Comparison of ENCODE assay signal across 11 cellular contexts in genomic region chr16:17290237-17290636, GRCh38.
A peak's percentile ranks its signal among the peaks of the same experiment; 100 is the strongest.
DNase-seq lines count a peak whose midpoint lies in the region; ATAC-seq and TF ChIP-seq lines count a peak whose summit lies in the region.
"Had no signal": no experiment of that assay in that cellular context is flagged by ENCODE, and none has a peak within 500 bp of the region (broad histone marks: within the 10 kb centered on the region; RNA-seq: fewer than 3 reads in every experiment).

No MANE protein-coding gene starts in this region.

- TF ChIP-seq EP300 in esophagus muscularis mucosa (IDR thresholded peaks at IDR 0.05) = no peak

- ATAC-seq in sciatic nerve = peak; percentile 66
- ATAC-seq in GM18867 (IDR thresholded peaks at IDR 0.05; ENCODE audit: unreplicated experiment) = no peak
- no peak for ATAC-seq in GM18519 (IDR thresholded peaks at IDR 0.05; ENCODE audit: low FRiP score, unreplicated experiment)
- ATAC-seq: A549, HCT116 had no signal

- H3K4me3 ChIP-seq in esophagus muscularis mucosa (no peak overlapping the region), testis (no peak overlapping the region)
- H3K4me3 ChIP-seq: A549, GM23248 had no signal

- TF ChIP-seq POLR2A in esophagus muscularis mucosa (IDR thresholded peaks at IDR 0.05; ENCODE audit: low read depth) (no peak), testis (IDR thresholded peaks at IDR 0.05) (no peak)

- H3K4me1 ChIP-seq in esophagus muscularis mucosa (peaks cover 4 to 41% (median 29%) of the 10 kb centered on the region in 4 donors), testis (no peaks in the 10 kb centered on the region)
- H3K4me1 ChIP-seq: A549 had no signal

- H3K27ac ChIP-seq in esophagus muscularis mucosa (replicated peaks in 1 of 4) = peak overlapping the region in 3 of 4 donors; percentile 0 to 17 (median 17)
- peak overlapping the region; percentile 6 to 79 for H3K27ac ChIP-seq in testis
- H3K27ac ChIP-seq: A549, GM23248 had no signal

- no peaks in the 10 kb centered on the region for H3K9me3 ChIP-seq in esophagus muscularis mucosa
- no peaks in the 10 kb centered on the region for H3K9me3 ChIP-seq in testis
- H3K9me3 ChIP-seq: A549 had no signal

- H3K27me3 ChIP-seq in esophagus muscularis mucosa (no peaks in the 10 kb centered on the region), testis (no peaks in the 10 kb centered on the region)

- intact Hi-C loops in esophagus muscularis mucosa (cut with DNase I) (loop anchor here (5.0 kb wide), 1 partner anchor 73 kb away; no protein-coding TSS in a partner anchor), sciatic nerve (cut with DNase I) (no loop called here), testis (cut with DNase I; ENCODE audit: low total_unique reads) (no loop called here)

- TF ChIP-seq CTCF in esophagus muscularis mucosa (IDR thresholded peaks at IDR 0.05) = no peak
- no peak for TF ChIP-seq CTCF in testis (IDR thresholded peaks at IDR 0.05)

- H3K36me3 ChIP-seq in esophagus muscularis mucosa = no peaks in the 10 kb centered on the region
- no peaks in the 10 kb centered on the region for H3K36me3 ChIP-seq in testis (ENCODE audit: low read depth, missing control alignments)

- no peak for DNase-seq in esophagus muscularis mucosa (ENCODE audit: extremely low spot score)
- no peak for DNase-seq in sciatic nerve (ENCODE audit: low spot score)
- DNase-seq in testis = no peak
- no peak for DNase-seq in NCI-H2029 treated with DMSO at 0.1 percent for 48 hours (lab: John Stamatoyannopoulos, UW)
- DNase-seq: DMS53, GF-D8 had no signal

- 88% methylated on average over 6 of the region's 6 CpGs for WGBS in esophagus muscularis mucosa
- 47 to 57% methylated on average over 6 of the region's 6 CpGs for WGBS in testis, 2 donors
